ENCODE assay signal across 15 cellular contexts in genomic region chr16:11506816-11507305, GRCh38.
DNase-seq lines count a peak whose midpoint lies in the region; ATAC-seq, FAIRE-seq and TF ChIP-seq lines count a peak whose summit lies in the region.
"Had no signal": no experiment of that assay in that cellular context is flagged by ENCODE, and none has a peak within 500 bp of the region (broad histone marks: within the 10 kb centered on the region; RNA-seq: fewer than 3 reads in every experiment).

No MANE protein-coding gene starts in this region.

- H2BK5ac ChIP-seq in neuronal stem cell (ENCODE audit: low read length) = peak overlapping the region; percentile 56

- no peaks in the 10 kb centered on the region for H3K4me1 Mint-ChIP-seq in activated naive CD4-positive, alpha-beta T cell treated with anti-CD3 and anti-CD28 coated beads for 36 hours (ENCODE audit: low read depth)
- H3K4me1 Mint-ChIP-seq: activated CD4-positive, alpha-beta T cell treated with anti-CD3 and anti-CD28 coated beads for 36 hours; central memory CD8-positive, alpha-beta T cell had no signal

- H3K9me3 Mint-ChIP-seq in activated naive CD4-positive, alpha-beta T cell treated with anti-CD3 and anti-CD28 coated beads for 36 hours = no peaks in the 10 kb centered on the region
- H3K9me3 Mint-ChIP-seq: activated naive CD8-positive, alpha-beta T cell treated with anti-CD3 and anti-CD28 coated beads, Interleukin-2, amount 50 U/mL, for 24 hours; central memory CD8-positive, alpha-beta T cell; mesothelial cell of epicardium had no signal

- CTCF ChIA-PET in GM12878 (lab: Yijun Ruan, JAX) = interaction anchor here (0.9 to 1.6 kb wide), 5 partner anchors 25 to 102 kb away, joined by 3 to 8 read pairs (median 5); no protein-coding TSS in a partner anchor
- CTCF ChIA-PET in activated naive CD4-positive, alpha-beta T cell treated with anti-CD3 and anti-CD28 coated beads for 36 hours (lab: Charles Lee) = interaction anchor here (0.6 to 1.2 kb wide), 2 partner anchors 25 to 111 kb away, joined by 3 to 4 read pairs; no protein-coding TSS in a partner anchor

- in situ Hi-C loops in GM12878 (cut with MboI) = no loop called here

- no peak for TF ChIP-seq POLR2A in GM12878 (IDR thresholded peaks at IDR 0.05; ENCODE audit: low read depth, low read length)

- no peak overlapping the region for H3K4me3 ChIP-seq in GM12864 (ENCODE audit: low read depth, low read length)
- no peak overlapping the region for H3K4me3 ChIP-seq in GM12878
- no peak overlapping the region for H3K4me3 ChIP-seq in neuronal stem cell (ENCODE audit: low read length in 2 of 2)
- H3K4me3 ChIP-seq: pancreas had no signal

- no peaks in the 10 kb centered on the region for H3K27me3 Mint-ChIP-seq in activated naive CD4-positive, alpha-beta T cell treated with anti-CD3 and anti-CD28 coated beads for 36 hours (ENCODE audit: low read depth)
- H3K27me3 Mint-ChIP-seq: activated CD4-positive, alpha-beta T cell treated with anti-CD3 and anti-CD28 coated beads for 36 hours; activated naive CD8-positive, alpha-beta T cell treated with anti-CD3 and anti-CD28 coated beads, Interleukin-2, amount 50 U/mL, for 24 hours; central memory CD8-positive, alpha-beta T cell had no signal

- BruUV-seq in GM12878 (replicated peaks; lab: Mats Ljungman, UMichigan) = no TSS peak

- RAD21 ChIA-PET in GM12878 (lab: Charles Lee; ENCODE audit: unreplicated experiment) = interaction anchor here (0.9 to 1.1 kb wide), 2 partner anchors 9 to 97 kb away, joined by 3 read pairs; no protein-coding TSS in a partner anchor

- H3K4me3 Mint-ChIP-seq in activated naive CD4-positive, alpha-beta T cell treated with anti-CD3 and anti-CD28 coated beads for 36 hours = no peak overlapping the region
- H3K4me3 Mint-ChIP-seq: activated CD4-positive, alpha-beta T cell treated with anti-CD3 and anti-CD28 coated beads for 36 hours; activated naive CD8-positive, alpha-beta T cell treated with anti-CD3 and anti-CD28 coated beads, Interleukin-2, amount 50 U/mL, for 24 hours; central memory CD8-positive, alpha-beta T cell; mesothelial cell of epicardium had no signal

- H3K4me2 ChIP-seq in GM12878 (ENCODE audit: control insufficient read depth, insufficient read depth) = peak overlapping the region; percentile 34; the same call in 1 of the 2 replicates
- no peak overlapping the region for H3K4me2 ChIP-seq in neuronal stem cell (ENCODE audit: insufficient read depth, low read length, poor library complexity, severe bottlenecking)

- intact Hi-C loops in GM12878 (cut with micrococcal nuclease; ENCODE audit: unreplicated experiment) = loop anchor here (5.0 kb wide), 1 partner anchor 100 kb away; no protein-coding TSS in a partner anchor
- intact Hi-C loops in activated naive CD4-positive, alpha-beta T cell treated with anti-CD3 and anti-CD28 coated beads for 36 hours (cut with micrococcal nuclease) = no loop called here

- no peak overlapping the region for H3K14ac ChIP-seq in neuronal stem cell (ENCODE audit: low read length)

- H3K9ac ChIP-seq in GM12878 (ENCODE audit: control insufficient read depth, insufficient read depth, low read length) = no peak overlapping the region
- peak overlapping the region; percentile 53 for H3K9ac ChIP-seq in neuronal stem cell (ENCODE audit: low read depth, low read length, poor library complexity)

- no peak for DNase-seq in GM12864 (ENCODE audit: low read depth)
- peak; percentile 45 for DNase-seq in MV-4-11 (lab: John Stamatoyannopoulos, UW)
- no peak for DNase-seq in GM12878 (ENCODE audit: low read depth, low spot score)
- DNase-seq in neuronal stem cell (ENCODE audit: low spot score) = no peak
- DNase-seq in activated naive CD4-positive, alpha-beta T cell treated with anti-CD3 and anti-CD28 coated beads for 36 hours = no peak
- DNase-seq in RPMI8226 = no peak
- no peak for DNase-seq in foreskin melanocyte
- no peak for DNase-seq in NCI-H82 (lab: John Stamatoyannopoulos, UW)
- DNase-seq: activated CD4-positive, alpha-beta T cell treated with anti-CD3 and anti-CD28 coated beads for 36 hours; activated naive CD8-positive, alpha-beta T cell treated with anti-CD3 and anti-CD28 coated beads, Interleukin-2, amount 50 U/mL, for 24 hours; NCI-H1092 treated with DMSO at 0.1 percent for 48 hours; NCI-H2227 treated with DMSO at 0.1 percent for 48 hours; pancreas had no signal

- H2BK12ac ChIP-seq in neuronal stem cell (ENCODE audit: low read length) = peak overlapping the region; percentile 18

- no peak overlapping the region for H3K23ac ChIP-seq in neuronal stem cell (ENCODE audit: low read depth, low read length, poor library complexity)

- no peak overlapping the region for H4K8ac ChIP-seq in neuronal stem cell (ENCODE audit: low read depth, low read length)

- no peaks in the 10 kb centered on the region for H4K20me1 ChIP-seq in GM12878 (ENCODE audit: control insufficient read depth, insufficient read depth)

- ATAC-seq in GM12878 = peak; percentile 74
- ATAC-seq: activated CD4-positive, alpha-beta T cell treated with anti-CD3 and anti-CD28 coated beads for 36 hours; activated naive CD8-positive, alpha-beta T cell treated with anti-CD3 and anti-CD28 coated beads, Interleukin-2, amount 50 U/mL, for 24 hours had no signal

- no peak overlapping the region for H3K27ac ChIP-seq in GM12878 (ENCODE audit: control insufficient read depth, insufficient read depth)
- H3K27ac ChIP-seq in neuronal stem cell (replicated peaks; ENCODE audit: low read length) = no peak overlapping the region
- H3K27ac ChIP-seq: pancreas had no signal

- H3K79me2 ChIP-seq in GM12878 (ENCODE audit: control insufficient read depth, insufficient read depth, low read length) = no peaks in the 10 kb centered on the region

- no peak overlapping the region for H2BK15ac ChIP-seq in neuronal stem cell (ENCODE audit: low read length)

- no peaks in the 10 kb centered on the region for H3K79me1 ChIP-seq in neuronal stem cell (ENCODE audit: low read depth, low read length)

- no peak for TF ChIP-seq RAD21 in GM12878 (IDR thresholded peaks at IDR 0.05; ENCODE audit: insufficient read depth, low read depth, low read length)

- POLR2A ChIA-PET in GM12878 (lab: Charles Lee) = no interaction called here

- 16% methylated on average over 12 of the region's 12 CpGs for WGBS in GM12878 (ENCODE audit: insufficient coverage, insufficient replicate concordance, low lambda C conversion rate, missing lambda C conversion rate)
- no CpG with 5 or more reads among the region's 12 CpGs for WGBS in neuronal stem cell (ENCODE audit: extremely low coverage in 2 of 2, insufficient read length in 2 of 2, insufficient replicate concordance in 1 of 2), 2 donors

- peak overlapping the region; percentile 68 for H3K18ac ChIP-seq in neuronal stem cell (ENCODE audit: low read length)

- H2AK5ac ChIP-seq in neuronal stem cell (ENCODE audit: low read depth, low read length) = peak overlapping the region; percentile 54

- H2AFZ ChIP-seq in GM12878 (ENCODE audit: control insufficient read depth, low read depth, low read length) (peak overlapping the region; percentile 75), neuronal stem cell (ENCODE audit: low read length) (peak overlapping the region; percentile 94)

- H3K27me3 ChIP-seq in GM12878 (replicated peaks in 1 of 2; ENCODE audit: control insufficient read depth in 2 of 2, insufficient read depth in 2 of 2, low read length in 1 of 2) (no peaks in the 10 kb centered on the region; a peak in 1 of 4 replicates), neuronal stem cell (ENCODE audit: control insufficient read depth in 3 of 3, insufficient read depth in 3 of 3, low read depth in 1 of 3, low read length in 3 of 3) (no peaks in the 10 kb centered on the region)
- H3K27me3 ChIP-seq: pancreas had no signal

- H3K4me1 ChIP-seq in GM12878 (ENCODE audit: control insufficient read depth, insufficient read depth, low read length) = peaks cover 6% of the 10 kb centered on the region; the same call in 1 of the 2 replicates
- peaks cover 13 to 14% of the 10 kb centered on the region in 2 donors for H3K4me1 ChIP-seq in neuronal stem cell (ENCODE audit: control insufficient read depth in 2 of 2, insufficient read depth in 1 of 2, low read depth in 1 of 2, low read length in 2 of 2)
- H3K4me1 ChIP-seq: pancreas had no signal

- H3K9me3 ChIP-seq in GM12878 (replicated peaks; ENCODE audit: control insufficient read depth, insufficient read depth, low read length) (no peaks in the 10 kb centered on the region; the same call in 2 of the 3 replicates), neuronal stem cell (replicated peaks in 1 of 2; ENCODE audit: control insufficient read depth in 2 of 2, insufficient read depth in 1 of 2, low read depth in 1 of 2, low read length in 2 of 2) (no peaks in the 10 kb centered on the region)
- H3K9me3 ChIP-seq: pancreas had no signal

- H2BK120ac ChIP-seq in neuronal stem cell (ENCODE audit: low read depth, low read length) = no peak overlapping the region

- peak overlapping the region; percentile 20 for H3K4ac ChIP-seq in neuronal stem cell (ENCODE audit: low read length)

- no peak overlapping the region for H4K91ac ChIP-seq in neuronal stem cell (ENCODE audit: low read depth, low read length, poor library complexity)

- no peak overlapping the region for H3K27ac Mint-ChIP-seq in activated naive CD4-positive, alpha-beta T cell treated with anti-CD3 and anti-CD28 coated beads for 36 hours
- H3K27ac Mint-ChIP-seq: activated CD4-positive, alpha-beta T cell treated with anti-CD3 and anti-CD28 coated beads for 36 hours; activated naive CD8-positive, alpha-beta T cell treated with anti-CD3 and anti-CD28 coated beads, Interleukin-2, amount 50 U/mL, for 24 hours; mesothelial cell of epicardium had no signal

- no peaks in the 10 kb centered on the region for H3K36me3 Mint-ChIP-seq in activated naive CD4-positive, alpha-beta T cell treated with anti-CD3 and anti-CD28 coated beads for 36 hours (ENCODE audit: low read depth)
- H3K36me3 Mint-ChIP-seq: mesothelial cell of epicardium had no signal

- TF ChIP-seq EP300 in GM12878 (IDR thresholded peaks at IDR 0.05; ENCODE audit: borderline replicate concordance in 1 of 2, control insufficient read depth in 1 of 2, low read depth in 2 of 2, low read length in 2 of 2) = no peak

- FAIRE-seq in GM12878 (lab: Jason Lieb, UNC) = no peak
- FAIRE-seq: pancreas had no signal

- SMC1A ChIA-PET in GM12878 (lab: Charles Lee; ENCODE audit: uncharacterized antibody, unreplicated experiment) = interaction anchor here (0.7 to 2.3 kb wide), 8 partner anchors 23 to 102 kb away, joined by 3 to 8 read pairs (median 3); no protein-coding TSS in a partner anchor

- H3K36me3 ChIP-seq in GM12878 (ENCODE audit: control insufficient read depth in 2 of 2, insufficient read depth in 2 of 2, low read length in 1 of 2) = no peaks in the 10 kb centered on the region; a peak in 1 of 4 replicates
- H3K36me3 ChIP-seq in neuronal stem cell (replicated peaks in 1 of 2; ENCODE audit: control insufficient read depth in 2 of 2, insufficient read depth in 2 of 2, low read length in 2 of 2) = no peaks in the 10 kb centered on the region
- H3K36me3 ChIP-seq: pancreas had no signal

- TF ChIP-seq CTCF in GM12864 (IDR thresholded peaks at IDR 0.05; ENCODE audit: low read depth, low read length, missing control alignments) = peak; percentile 62
- peak; percentile 18 to 22 (median 20); a peak in 4 of 6 replicates for TF ChIP-seq CTCF in GM12878 (IDR thresholded peaks at IDR 0.05 in 2 of 3, conservative IDR thresholded peaks at IDR 0.05 in 1 of 3; ENCODE audit: control insufficient read depth in 2 of 3, extremely low read depth in 1 of 3, insufficient read depth in 1 of 3, low read depth in 3 of 3, low read length in 3 of 3)

TF ChIP-seq in GM12878, 131 proteins besides CTCF, POLR2A, EP300 and RAD21 (continues in another document):
- TF ChIP-seq RUNX3 (IDR thresholded peaks at IDR 0.05; ENCODE audit: low read length) = no peak
